1 cellular context compared by ENCODE assay signal in genomic region chr12:45990468-45991288, GRCh38.
TF ChIP-seq lines count a peak whose summit lies in the region.

TSS of gene SCAF11 (minus strand) at chr12:45990574. CDS start at chr12:45964167, 26,407 bp downstream.

TF ChIP-seq in GM12878, 131 proteins besides CTCF, POLR2A, EP300 and RAD21 (continued from another document and continues in another):
- TF ChIP-seq ELK1 (IDR thresholded peaks at IDR 0.05; ENCODE audit: low read depth, low read length) (peak; percentile 47; the same call in 1 of the 2 replicates), POLR2AphosphoS2 (IDR thresholded peaks at IDR 0.05; ENCODE audit: low read depth, low read length) (peak; percentile 77; the same call in 1 of the 2 replicates), E4F1 (IDR thresholded peaks at IDR 0.05; ENCODE audit: borderline replicate concordance, partially characterized antibody) (no peak), ESRRA (IDR thresholded peaks at IDR 0.05; ENCODE audit: low read length) (no peak; the same call in 1 of the 2 replicates), TCF3 (IDR thresholded peaks at IDR 0.05; ENCODE audit: borderline replicate concordance, insufficient read depth, low read depth, low read length) (peak; percentile 60; the same call in 1 of the 2 replicates), RELA (IDR thresholded peaks at IDR 0.05; ENCODE audit: borderline replicate concordance, partially characterized antibody) (peak; percentile 88), PBX3 (IDR thresholded peaks at IDR 0.05; ENCODE audit: insufficient replicate concordance, low read depth, low read length) (peak; percentile 17), IRF3 (IDR thresholded peaks at IDR 0.05) (no peak), PML (IDR thresholded peaks at IDR 0.05; ENCODE audit: low read length) (peak; percentile 95), ATF3 (IDR thresholded peaks at IDR 0.05; ENCODE audit: borderline replicate concordance, extremely low read depth, low read depth, low read length) (peak; percentile 76; the same call in 1 of the 2 replicates), CHD4 (IDR thresholded peaks at IDR 0.05) (no peak), RELB (IDR thresholded peaks at IDR 0.05; ENCODE audit: low read depth) (peak; percentile 61; the same call in 1 of the 2 replicates), ZSCAN29 (IDR thresholded peaks at IDR 0.05) (no peak), CHD1 (IDR thresholded peaks at IDR 0.05; ENCODE audit: low read depth, low read length) (no peak; the same call in 1 of the 2 replicates), HSF1 (IDR thresholded peaks at IDR 0.05; ENCODE audit: low read depth, low read length) (no peak), CBX5 (IDR thresholded peaks at IDR 0.05; ENCODE audit: low read depth) (peak; percentile 84), CREM (IDR thresholded peaks at IDR 0.05; ENCODE audit: low read depth) (peak; percentile 99), NFIC (IDR thresholded peaks at IDR 0.05; ENCODE audit: low read depth, low read length) (no peak), ZBTB11 (CRISPR knock-in tag; IDR thresholded peaks at IDR 0.05) (no peak), E2F8 (IDR thresholded peaks at IDR 0.05; ENCODE audit: low read depth, partially characterized antibody) (peak; percentile 15), CHD2 (IDR thresholded peaks at IDR 0.05; ENCODE audit: borderline replicate concordance, low read depth, low read length) (peak; percentile 94), SRF (IDR thresholded peaks at IDR 0.05; ENCODE audit: low read depth in 2 of 2, low read length in 2 of 2) (peak in 1 of 2 experiments; percentile 66; a peak in 2 of 4 replicates), NRF1 (conservative IDR thresholded peaks at IDR 0.05; ENCODE audit: low read depth, low read length) (peak; percentile 98), IKZF2 (IDR thresholded peaks at IDR 0.05) (peak in 1 of 2 experiments; percentile 23; a peak in 2 of 4 replicates), TCF7 (IDR thresholded peaks at IDR 0.05; ENCODE audit: borderline replicate concordance) (no peak), E2F4 (IDR thresholded peaks at IDR 0.05; ENCODE audit: low read depth, low read length) (no peak), BHLHE40 (IDR thresholded peaks at IDR 0.05; ENCODE audit: borderline replicate concordance in 1 of 2, low read depth in 2 of 2, low read length in 1 of 2) (peak; percentile 94 to 96), BRCA1 (IDR thresholded peaks at IDR 0.05; ENCODE audit: low read depth, low read length) (no peak), ATF2 (IDR thresholded peaks at IDR 0.05; ENCODE audit: low read length) (no peak), CBFB (IDR thresholded peaks at IDR 0.05; ENCODE audit: low read depth) (no peak), SMAD5 (IDR thresholded peaks at IDR 0.05; ENCODE audit: low read depth) (no peak), NR2F1 (conservative IDR thresholded peaks at IDR 0.05) (peak; percentile 90), ZNF384 (IDR thresholded peaks at IDR 0.05; ENCODE audit: borderline replicate concordance, low read depth, low read length) (no peak), IRF4 (IDR thresholded peaks at IDR 0.05; ENCODE audit: low read depth, low read length) (peak; percentile 47; the same call in 1 of the 2 replicates)
